In the genomic region with DNA sequence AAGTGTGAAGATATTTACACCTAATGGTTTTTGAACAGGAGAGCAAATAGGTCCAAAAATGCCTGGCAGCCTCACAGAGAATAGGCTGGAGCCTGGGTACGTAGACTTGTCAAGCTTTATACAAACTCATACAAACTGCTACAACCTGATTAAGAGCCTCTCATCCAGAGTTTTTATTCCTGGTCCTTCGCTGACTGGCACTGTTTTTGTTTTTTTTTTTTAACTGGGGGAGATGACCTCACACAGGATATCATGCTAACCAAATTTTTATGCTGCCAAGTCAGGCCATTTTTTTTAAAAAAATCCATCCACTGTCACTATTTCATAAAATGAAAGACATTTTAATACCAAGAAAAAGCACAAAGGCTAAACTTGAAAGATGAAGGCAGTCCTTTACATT, we compare ENCODE assay signal across 1 cellular context.
TF ChIP-seq lines count a peak whose summit lies in the region.

No MANE protein-coding gene starts in this region.

TF ChIP-seq in HCT116, 20 proteins besides CTCF, POLR2A, EP300 and RAD21 (continued from another document):
- TF ChIP-seq ZBTB33 (IDR thresholded peaks at IDR 0.05; ENCODE audit: extremely low read depth, insufficient replicate concordance, low read length) (no peak), EGR1 (IDR thresholded peaks at IDR 0.05; ENCODE audit: low read depth) (no peak), FOSL1 (IDR thresholded peaks at IDR 0.05; ENCODE audit: low read depth) (no peak), JUND (IDR thresholded peaks at IDR 0.05) (no peak), EZH2phosphoT487 (IDR thresholded peaks at IDR 0.05; ENCODE audit: borderline replicate concordance) (no peak)
- TF ChIP-seq, protein P1, sequence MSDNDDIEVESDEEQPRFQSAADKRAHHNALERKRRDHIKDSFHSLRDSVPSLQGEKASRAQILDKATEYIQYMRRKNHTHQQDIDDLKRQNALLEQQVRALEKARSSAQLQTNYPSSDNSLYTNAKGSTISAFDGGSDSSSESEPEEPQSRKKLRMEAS (IDR thresholded peaks at IDR 0.05) = no peak
TF ChIP-seq in HCT116: peak in this region for 0.
